7 cellular contexts compared by ENCODE assay signal in genomic region chr10:90066435-90066834, GRCh38.
"Had no signal": no experiment of that assay in that cellular context is flagged by ENCODE, and none has a peak within 500 bp of the region (broad histone marks: within the 10 kb centered on the region; RNA-seq: fewer than 3 reads in every experiment).

No MANE protein-coding gene starts in this region.

- DNase-seq: GM23248, GOT3, H7, IMR-90 had no signal

- FAIRE-seq: HTR-8/SVneo, K562 had no signal

- ATAC-seq: HCT116, K562 had no signal
